Comparison of ENCODE assay signal across 6 cellular contexts in genomic region chr2:89944267-89944666, GRCh38.
A peak's percentile ranks its signal among the peaks of the same experiment; 100 is the strongest.
DNase-seq lines count a peak whose midpoint lies in the region; ATAC-seq, FAIRE-seq and TF ChIP-seq lines count a peak whose summit lies in the region.
"Not testable (repeated sequence)": the region's sequence is repeated elsewhere in the genome, so short reads cannot be mapped to it uniquely, and the experiment has no call there.

No MANE protein-coding gene starts in this region.

- peak; percentile 31 for ATAC-seq in HG02885 (IDR thresholded peaks at IDR 0.05; ENCODE audit: poor library complexity, unreplicated experiment)
- peak; percentile 90 for ATAC-seq in SK-N-SH treated with all-trans-retinoic acid at 6 μM for 48 hours
- ATAC-seq in left lung = peak; percentile 51
- ATAC-seq in lung (ENCODE audit: insufficient read depth, low FRiP score) = peak; percentile 53

- not testable (repeated sequence) for H3K36me3 ChIP-seq in endothelial cell of umbilical vein (ENCODE audit: control insufficient read depth in 2 of 2, extremely low read depth in 1 of 2, insufficient read depth in 2 of 2, low read length in 2 of 2); left lung; lung (ENCODE audit: control insufficient read depth in 2 of 2, insufficient read depth in 2 of 2, low read length in 2 of 2)

- not testable (repeated sequence) for H3K9me1 ChIP-seq in endothelial cell of umbilical vein (replicated peaks; ENCODE audit: control insufficient read depth, extremely low read depth, insufficient read depth, low read length)

- H3K4me3 ChIP-seq in endothelial cell of umbilical vein (replicated peaks in 1 of 3; ENCODE audit: insufficient read depth in 1 of 3, low read depth in 1 of 3, low read length in 3 of 3); left lung; lung: not testable (repeated sequence)

- CTCF ChIA-PET in endothelial cell of umbilical vein (lab: Charles Lee) = not testable (repeated sequence)

- TF ChIP-seq POLR2A in endothelial cell of umbilical vein (IDR thresholded peaks at IDR 0.05; ENCODE audit: low read depth, low read length) = not testable (repeated sequence)

- POLR2A ChIA-PET in endothelial cell of umbilical vein (lab: Charles Lee) = not testable (repeated sequence)

- H3K27ac ChIP-seq in endothelial cell of umbilical vein (ENCODE audit: insufficient read depth, low read depth, low read length); left lung; lung (ENCODE audit: low read depth in 1 of 2, low read length in 1 of 2): not testable (repeated sequence)

- WGBS in lung, 2 donors = 92 to 93% methylated on average over 2 to 3 of the region's 6 CpGs

- FAIRE-seq in endothelial cell of umbilical vein (lab: Jason Lieb, UNC) (peak; percentile 69), urothelium cell line (lab: Jason Lieb, UNC) (peak; percentile 70)

- H3K79me2 ChIP-seq in endothelial cell of umbilical vein (ENCODE audit: control insufficient read depth, insufficient read depth, low read length) = not testable (repeated sequence)

- not testable (repeated sequence) for H3K4me1 ChIP-seq in endothelial cell of umbilical vein (ENCODE audit: control insufficient read depth, extremely low read depth, insufficient read depth, low read length); left lung; lung (ENCODE audit: control insufficient read depth in 2 of 2, insufficient read depth in 2 of 2, low read length in 2 of 2)

- not testable (repeated sequence) for H3K9me3 ChIP-seq in endothelial cell of umbilical vein (replicated peaks; ENCODE audit: control insufficient read depth, insufficient read depth, low read length); left lung; lung (ENCODE audit: control insufficient read depth in 2 of 2, insufficient read depth in 1 of 2, low read length in 1 of 2)

- dilution Hi-C loops in endothelial cell of umbilical vein (cut with MboI; ENCODE audit: extremely low pct_ligation_motif_present, low sequenced_read_pairs) = not testable (repeated sequence)

- not testable (repeated sequence) for BruUV-seq in endothelial cell of umbilical vein (replicated peaks; lab: Mats Ljungman, UMichigan)

- intact Hi-C loops in endothelial cell of umbilical vein (cut with micrococcal nuclease); left lung (cut with DNase I): not testable (repeated sequence)

- not testable (repeated sequence) for DNase-seq in endothelial cell of umbilical vein (ENCODE audit: low read depth, low spot score); left lung; lung (ENCODE audit: low spot score); urothelium cell line (ENCODE audit: low spot score)

- H3K9ac ChIP-seq in endothelial cell of umbilical vein (replicated peaks; ENCODE audit: extremely low read depth, insufficient read depth, low read length) = not testable (repeated sequence)

- H4K20me1 ChIP-seq in endothelial cell of umbilical vein (replicated peaks; ENCODE audit: control insufficient read depth, extremely low read depth, insufficient read depth, low read length) = not testable (repeated sequence)

- not testable (repeated sequence) for TF ChIP-seq CTCF in endothelial cell of umbilical vein (IDR thresholded peaks at IDR 0.05; ENCODE audit: extremely low read depth in 1 of 2, insufficient read depth in 1 of 2, low read depth in 1 of 2, low read length in 2 of 2); left lung (IDR thresholded peaks at IDR 0.05); lung (IDR thresholded peaks at IDR 0.05; ENCODE audit: control extremely low read depth, extremely low read depth)

- H3K4me2 ChIP-seq in endothelial cell of umbilical vein (ENCODE audit: insufficient read depth, low read length) = not testable (repeated sequence)

- H2AFZ ChIP-seq in endothelial cell of umbilical vein (ENCODE audit: low read depth, low read length) = not testable (repeated sequence)

- not testable (repeated sequence) for H3K27me3 ChIP-seq in endothelial cell of umbilical vein (ENCODE audit: control insufficient read depth in 2 of 2, insufficient read depth in 2 of 2, low read length in 2 of 2); left lung; lung (ENCODE audit: control insufficient read depth, insufficient read depth)

Comparison
In these comparisons a context has a peak if more than half of its experiments do, and no peak if none do; other contexts are left out.
1. ATAC-seq: peak in every context shown above with its lines; median percentile 90 in SK-N-SH treated with all-trans-retinoic acid at 6 μM for 48 hours; 53 in lung; 51 in left lung; 31 in HG02885.